Comparison of ENCODE assay signal across 1 cellular context in the genomic region with DNA sequence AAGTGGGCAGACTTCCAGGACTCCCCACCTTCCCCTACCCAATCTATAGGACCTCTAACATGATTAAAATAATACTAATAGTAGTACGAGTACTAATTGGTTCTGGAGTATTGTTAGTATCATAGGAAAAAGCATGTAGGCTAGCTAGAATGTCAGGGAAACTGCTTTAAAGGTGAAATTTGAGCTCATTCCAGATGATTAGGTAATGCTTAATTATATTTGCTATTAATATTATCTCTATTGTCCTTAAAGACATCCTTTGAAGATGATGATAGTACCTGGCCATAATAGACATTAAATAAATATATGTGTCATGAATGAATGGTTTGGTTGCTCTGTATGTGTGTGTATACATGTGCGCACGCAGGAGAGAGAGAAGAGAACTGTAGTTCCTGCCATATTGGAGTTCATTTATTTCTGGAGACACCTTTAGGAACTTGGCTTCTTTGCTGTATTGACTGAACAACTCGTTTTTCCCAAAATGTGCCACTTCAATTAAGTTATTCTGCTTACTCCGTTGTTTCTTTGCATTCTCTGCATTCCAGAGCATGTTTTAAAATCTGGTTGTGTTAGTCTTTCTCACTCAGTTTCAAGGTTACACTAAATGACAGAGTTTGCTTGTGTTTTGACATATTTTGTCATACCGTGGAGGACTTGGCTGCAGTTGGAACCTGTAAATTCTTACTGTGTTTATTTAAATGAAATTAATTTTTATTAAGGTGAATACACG.
TF ChIP-seq lines count a peak whose summit lies in the region.

No MANE protein-coding gene starts in this region.

TF ChIP-seq in GM12878, 131 proteins besides CTCF, POLR2A, EP300 and RAD21:
- no peak for TF ChIP-seq RAD51 (IDR thresholded peaks at IDR 0.05)
TF ChIP-seq in GM12878: peak in this region for 0.
